In genomic region chr19:46925548-46925950, GRCh38 we compare ENCODE assay signal across 11 cellular contexts.
A peak's percentile ranks its signal among the peaks of the same experiment; 100 is the strongest.
DNase-seq lines count a peak whose midpoint lies in the region; ATAC-seq and TF ChIP-seq lines count a peak whose summit lies in the region.
"Had no signal": no experiment of that assay in that cellular context is flagged by ENCODE, and none has a peak within 500 bp of the region (broad histone marks: within the 10 kb centered on the region; RNA-seq: fewer than 3 reads in every experiment).

No MANE protein-coding gene starts in this region.

- no peak for TF ChIP-seq CTCF in CD8-positive, alpha-beta T cell (IDR thresholded peaks at IDR 0.05)
- TF ChIP-seq CTCF in cardiac muscle cell (IDR thresholded peaks at IDR 0.05; ENCODE audit: low read depth, low read length), result no peak
- no peak for TF ChIP-seq CTCF in osteocyte (IDR thresholded peaks at IDR 0.05)

- peaks cover 54% of the 10 kb centered on the region for H3K4me1 Mint-ChIP-seq in CD8-positive, alpha-beta T cell (ENCODE audit: low read depth)
- H3K4me1 Mint-ChIP-seq in T-helper 17 cell (peaks cover 36% of the 10 kb centered on the region), osteocyte (ENCODE audit: unreplicated experiment) (peaks cover 56% of the 10 kb centered on the region)

- ATAC-seq in CD8-positive, alpha-beta T cell, result no peak
- ATAC-seq in T-helper 17 cell, result no peak

- POLR2A ChIA-PET in CD8-positive, alpha-beta T cell (lab: Charles Lee), result interaction anchor here (0.9 kb wide), 1 partner anchor 28 kb away, joined by 4 read pairs; no protein-coding TSS in a partner anchor

- DNase-seq in CD8-positive, alpha-beta T cell, result no peak
- DNase-seq in T-helper 17 cell (no peak), cardiac muscle cell (ENCODE audit: low read depth in 1 of 2, low spot score in 1 of 2) (no peak), osteocyte (ENCODE audit: extremely low spot score, unreplicated experiment) (no peak), SK-N-DZ (ENCODE audit: low spot score) (no peak), MG63 (no peak), globus pallidus (ENCODE audit: low spot score) (no peak)
- DNase-seq in activated effector memory CD4-positive, alpha-beta T cell treated with Interleukin-2 at 50 U/mL for 16 hours, result no peak
- DNase-seq: retina had no signal

- CTCF ChIA-PET in CD8-positive, alpha-beta T cell (lab: Charles Lee), result interaction anchor here (0.6 to 2.0 kb wide), 6 partner anchors 11 to 88 kb away, joined by 3 to 6 read pairs (median 3); no protein-coding TSS in a partner anchor

- H3K27me3 ChIP-seq in CD8-positive, alpha-beta T cell (ENCODE audit: insufficient read depth, low read length), result no peaks in the 10 kb centered on the region
- H3K27me3 ChIP-seq in cardiac muscle cell (no peaks in the 10 kb centered on the region), MG63 (no peaks in the 10 kb centered on the region)
- H3K27me3 ChIP-seq: SJSA1 had no signal

- H3K36me3 ChIP-seq in CD8-positive, alpha-beta T cell (ENCODE audit: insufficient read depth, low read length), result peaks cover 12% of the 10 kb centered on the region
- H3K36me3 ChIP-seq in cardiac muscle cell (peaks cover 4% of the 10 kb centered on the region), MG63 (peaks cover 57% of the 10 kb centered on the region)

- H3K27me3 Mint-ChIP-seq in CD8-positive, alpha-beta T cell (ENCODE audit: low read depth), result no peaks in the 10 kb centered on the region
- H3K27me3 Mint-ChIP-seq in T-helper 17 cell, result no peaks in the 10 kb centered on the region
- H3K27me3 Mint-ChIP-seq in osteocyte (ENCODE audit: unreplicated experiment), result no peaks in the 10 kb centered on the region
- H3K27me3 Mint-ChIP-seq: stimulated activated naive CD8-positive, alpha-beta T cell treated with anti-CD3 and anti-CD28 coated beads, Interleukin-15, Interleukin-2, amounts not matched to agents 100 ng/mL and 50 ng/mL, for 24 hours had no signal

- H3K9me3 Mint-ChIP-seq in CD8-positive, alpha-beta T cell, result no peaks in the 10 kb centered on the region
- no peaks in the 10 kb centered on the region for H3K9me3 Mint-ChIP-seq in osteocyte (ENCODE audit: unreplicated experiment)
- H3K9me3 Mint-ChIP-seq: stimulated activated naive CD8-positive, alpha-beta T cell treated with anti-CD3 and anti-CD28 coated beads, Interleukin-15, Interleukin-2, amounts not matched to agents 100 ng/mL and 50 ng/mL, for 24 hours had no signal

- H3K27ac ChIP-seq in CD8-positive, alpha-beta T cell (ENCODE audit: low read depth, low read length), result no peak overlapping the region
- H3K27ac ChIP-seq in cardiac muscle cell, result peak overlapping the region; percentile 96
- H3K27ac ChIP-seq: SJSA1 had no signal

- intact Hi-C loops in CD8-positive, alpha-beta T cell (cut with DNase I, micrococcal nuclease), result loop anchor here in 1 of 2 experiments (5.0 kb wide), 1 partner anchor 37 kb away; no protein-coding TSS in a partner anchor

- H3K4me3 ChIP-seq in CD8-positive, alpha-beta T cell (ENCODE audit: low read depth, low read length), result no peak overlapping the region
- H3K4me3 ChIP-seq in cardiac muscle cell (no peak overlapping the region), MG63 (no peak overlapping the region)
- H3K4me3 ChIP-seq: SJSA1 had no signal

- H3K4me3 Mint-ChIP-seq in CD8-positive, alpha-beta T cell, result no peak overlapping the region
- H3K4me3 Mint-ChIP-seq in T-helper 17 cell (peak overlapping the region; percentile 73), osteocyte (ENCODE audit: unreplicated experiment) (no peak overlapping the region)
- H3K4me3 Mint-ChIP-seq: stimulated activated naive CD8-positive, alpha-beta T cell treated with anti-CD3 and anti-CD28 coated beads, Interleukin-15, Interleukin-2, amounts not matched to agents 100 ng/mL and 50 ng/mL, for 24 hours had no signal

- H3K36me3 Mint-ChIP-seq in CD8-positive, alpha-beta T cell, result peaks cover 30% of the 10 kb centered on the region
- H3K36me3 Mint-ChIP-seq in T-helper 17 cell (ENCODE audit: low read depth) (peaks cover 2% of the 10 kb centered on the region), osteocyte (ENCODE audit: unreplicated experiment) (peaks cover 24% of the 10 kb centered on the region)

- no peaks in the 10 kb centered on the region for H3K9me3 ChIP-seq in CD8-positive, alpha-beta T cell (ENCODE audit: low read length)
- H3K9me3 ChIP-seq in T-helper 17 cell (ENCODE audit: control insufficient read depth, low read length, poor library complexity, severe bottlenecking) (no peaks in the 10 kb centered on the region), cardiac muscle cell (ENCODE audit: low read depth) (no peaks in the 10 kb centered on the region), MG63 (no peaks in the 10 kb centered on the region)
- H3K9me3 ChIP-seq: SJSA1 had no signal

- peak overlapping the region; percentile 34 for H3K27ac Mint-ChIP-seq in CD8-positive, alpha-beta T cell
- H3K27ac Mint-ChIP-seq in T-helper 17 cell (peak overlapping the region; percentile 34), osteocyte (ENCODE audit: unreplicated experiment) (peak overlapping the region; percentile 93)

- peaks cover 17% of the 10 kb centered on the region for H3K4me1 ChIP-seq in CD8-positive, alpha-beta T cell (ENCODE audit: insufficient read depth, low read length)
- peaks cover 52% of the 10 kb centered on the region for H3K4me1 ChIP-seq in cardiac muscle cell (ENCODE audit: low read depth)

Comparison
In these comparisons a context has a peak if more than half of its experiments do, and no peak if none do; other contexts are left out.
1. H3K27ac Mint-ChIP-seq: peak in every context shown above with its lines; median percentile 93 in osteocyte; 34 in CD8-positive, alpha-beta T cell; 34 in T-helper 17 cell.